Comparison of ENCODE assay signal across 27 cellular contexts in the genomic region with DNA sequence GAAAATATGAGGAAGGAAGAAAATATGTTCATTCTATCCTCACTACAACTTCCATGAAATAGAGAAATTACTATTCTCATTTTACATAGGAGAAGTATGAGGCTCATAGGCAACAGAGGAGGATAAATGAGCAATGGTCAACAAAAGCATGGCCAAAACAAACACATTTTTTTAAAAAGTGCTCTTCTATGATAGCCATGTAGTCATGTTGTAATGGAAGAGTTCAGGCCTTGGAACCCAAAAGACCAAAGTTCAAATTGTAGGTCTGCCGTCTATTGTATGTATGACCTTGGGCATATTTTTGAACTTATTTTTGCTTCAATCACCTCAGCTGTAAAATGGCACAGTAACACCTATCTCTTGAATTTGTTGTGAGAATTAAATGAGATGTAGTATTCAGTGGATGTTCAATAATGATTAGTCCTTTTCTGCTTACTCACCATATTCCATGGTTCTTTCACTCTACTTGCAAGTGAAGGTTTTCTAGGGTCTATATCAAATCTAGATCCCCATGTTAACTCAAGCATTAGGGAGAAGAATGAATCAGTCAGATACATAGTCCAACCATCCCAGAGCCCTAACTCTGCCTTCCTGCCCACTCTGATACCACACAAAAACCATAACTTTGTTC.
"Had no signal": no experiment of that assay in that cellular context is flagged by ENCODE, and none has a peak within 500 bp of the region (broad histone marks: within the 10 kb centered on the region; RNA-seq: fewer than 3 reads in every experiment).

No MANE protein-coding gene starts in this region.

- H3K36me3 ChIP-seq: ascending aorta, breast epithelium, cardiac muscle cell, colonic mucosa, esophagus squamous epithelium, gastroesophageal sphincter, heart right ventricle had no signal

- DNase-seq: activated CD4-positive, alpha-beta memory T cell treated with anti-CD3 and anti-CD28 coated beads, Interleukin-2, amount 10 ng/mL, durations not matched to agents 7 days and 5 days; activated CD4-positive, alpha-beta T cell treated with anti-CD3 and anti-CD28 coated beads for 36 hours; activated CD4-positive, alpha-beta T cell treated with anti-CD3 and anti-CD28 coated beads, Interleukin-2, amount 10 ng/mL, durations not matched to agents 24 days and 14 days; activated CD4-positive, CD25-positive, alpha-beta regulatory T cell; activated CD4-positive, CD25-positive, alpha-beta regulatory T cell treated with anti-CD3 and anti-CD28 coated beads, Interleukin-2, amount 50 U/mL, for 72 hours; activated CD8-positive, alpha-beta memory T cell treated with anti-CD3 and anti-CD28 coated beads for 24 hours; activated effector memory CD4-positive, alpha-beta T cell treated with anti-CD3 and anti-CD28 coated beads, Interleukin-2, amount 50 U/mL, for 16 hours; activated naive CD4-positive, alpha-beta T cell treated with anti-CD3 and anti-CD28 coated beads, Interleukin-2, amount 10 ng/mL, durations not matched to agents 7 days and 5 days; activated naive CD8-positive, alpha-beta T cell treated with anti-CD3 and anti-CD28 coated beads, Interleukin-2, amount 10 ng/mL, durations not matched to agents 7 days and 5 days; activated T-cell treated with anti-CD3 and anti-CD28 coated beads, Interleukin-2, amount 50 U/mL, for 1 hour; activated T-cell treated with anti-CD3 and anti-CD28 coated beads, Interleukin-2, amount 50 U/mL, for 48 hours; central memory CD4-positive, alpha-beta T cell; cerebellar nuclear complex; colonic mucosa; effector CD8-positive, alpha-beta T cell; esophagus squamous epithelium; foreskin melanocyte; heart right ventricle; T-helper 2 cell had no signal

- H3K9me3 ChIP-seq: ascending aorta, breast epithelium, colonic mucosa, esophagus squamous epithelium, gastroesophageal sphincter, heart right ventricle had no signal

- H3K4me3 ChIP-seq: ascending aorta, breast epithelium, cardiac muscle cell, colonic mucosa, esophagus squamous epithelium, gastroesophageal sphincter, heart right ventricle had no signal

- FAIRE-seq: endometrium, endothelial cell of umbilical vein had no signal

- ATAC-seq: activated CD4-positive, alpha-beta T cell treated with anti-CD3 and anti-CD28 coated beads for 36 hours; activated naive CD4-positive, alpha-beta T cell treated with anti-CD3 and anti-CD28 coated beads, Interleukin-2, amount 50 U/mL, for 72 hours; gastroesophageal sphincter; heart right ventricle had no signal

- H3K27me3 ChIP-seq: ascending aorta, breast epithelium, cardiac muscle cell, colonic mucosa, esophagus squamous epithelium, gastroesophageal sphincter, heart right ventricle had no signal

- H3K4me1 ChIP-seq: ascending aorta, breast epithelium, colonic mucosa, esophagus squamous epithelium, gastroesophageal sphincter, heart right ventricle had no signal

- H3K27ac ChIP-seq: ascending aorta, breast epithelium, cardiac muscle cell, colonic mucosa, epithelial cell of prostate, esophagus squamous epithelium, gastroesophageal sphincter, heart right ventricle had no signal
